ENCODE assay signal across 9 cellular contexts in genomic region chr11:2791521-2792375, GRCh38.
DNase-seq lines count a peak whose midpoint lies in the region; ATAC-seq, FAIRE-seq and TF ChIP-seq lines count a peak whose summit lies in the region.
"Had no signal": no experiment of that assay in that cellular context is flagged by ENCODE, and none has a peak within 500 bp of the region (broad histone marks: within the 10 kb centered on the region; RNA-seq: fewer than 3 reads in every experiment).

No MANE protein-coding gene starts in this region.

- no peaks in the 10 kb centered on the region for H3K4me1 ChIP-seq in endothelial cell of umbilical vein (ENCODE audit: control insufficient read depth, extremely low read depth, insufficient read depth, low read length)
- no peaks in the 10 kb centered on the region for H3K4me1 ChIP-seq in uterus
- no peaks in the 10 kb centered on the region for H3K4me1 ChIP-seq in small intestine (ENCODE audit: control insufficient read depth in 2 of 2, insufficient read depth in 1 of 2, low read depth in 1 of 2, low read length in 1 of 2)

- H3K4me3 Mint-ChIP-seq in natural killer cell, result peak overlapping the region; percentile 78

- peak overlapping the region in 1 of 2 donors; percentile 73 for H3K27ac Mint-ChIP-seq in natural killer cell

- H3K9me3 ChIP-seq in endothelial cell of umbilical vein (replicated peaks; ENCODE audit: control insufficient read depth, insufficient read depth, low read length) (no peaks in the 10 kb centered on the region), uterus (no peaks in the 10 kb centered on the region), small intestine (ENCODE audit: control insufficient read depth, low read depth) (no peaks in the 10 kb centered on the region)

- CTCF ChIA-PET in endothelial cell of umbilical vein (lab: Charles Lee), result no interaction called here

- no peaks in the 10 kb centered on the region for H3K9me3 Mint-ChIP-seq in natural killer cell

- H3K27me3 ChIP-seq in endothelial cell of umbilical vein (ENCODE audit: control insufficient read depth in 2 of 2, insufficient read depth in 2 of 2, low read length in 2 of 2) (peaks cover 0 to 7% of the 10 kb centered on the region in 2 experiments), uterus (no peaks in the 10 kb centered on the region), small intestine (ENCODE audit: control insufficient read depth in 2 of 2, insufficient read depth in 2 of 2, low read length in 2 of 2) (no peaks in the 10 kb centered on the region)

- BruUV-seq in endothelial cell of umbilical vein (replicated peaks; lab: Mats Ljungman, UMichigan), result no TSS peak

- in situ Hi-C loops in GM13977 (cut with MboI; ENCODE audit: low pct_unique_long_range_greater_than_20kb, low sequenced_read_pairs, unreplicated experiment) (no loop called here), KBM-7 (cut with MboI; ENCODE audit: low pct_unique_long_range_greater_than_20kb, low sequenced_read_pairs) (no loop called here)

- peak overlapping the region; percentile 22 for H3K4me2 ChIP-seq in endothelial cell of umbilical vein (ENCODE audit: insufficient read depth, low read length)

- H3K36me3 Mint-ChIP-seq in natural killer cell, result no peaks in the 10 kb centered on the region

- no peak for FAIRE-seq in endothelial cell of umbilical vein (lab: Jason Lieb, UNC)
- FAIRE-seq in small intestine (lab: Jason Lieb, UNC), result no peak

- H4K20me1 ChIP-seq in endothelial cell of umbilical vein (replicated peaks; ENCODE audit: control insufficient read depth, extremely low read depth, insufficient read depth, low read length), result no peaks in the 10 kb centered on the region

- no peaks in the 10 kb centered on the region for H3K9me1 ChIP-seq in endothelial cell of umbilical vein (replicated peaks; ENCODE audit: control insufficient read depth, extremely low read depth, insufficient read depth, low read length)

- H3K27ac ChIP-seq in endothelial cell of umbilical vein (ENCODE audit: insufficient read depth, low read depth, low read length), result no peak overlapping the region
- peak overlapping the region in 1 of 2 donors; percentile 22 for H3K27ac ChIP-seq in uterus
- no peak overlapping the region for H3K27ac ChIP-seq in small intestine (ENCODE audit: low read depth in 1 of 2, low read length in 1 of 2)
- H3K27ac ChIP-seq: HL-60 had no signal

- peaks cover 13 to 26% of the 10 kb centered on the region in 2 donors for H3K27me3 Mint-ChIP-seq in natural killer cell (ENCODE audit: low read depth in 2 of 2)

- dilution Hi-C loops in endothelial cell of umbilical vein (cut with MboI; ENCODE audit: extremely low pct_ligation_motif_present, low sequenced_read_pairs), result no loop called here

- ATAC-seq in natural killer cell, result peak; percentile 52 to 92 (median 82)

- TF ChIP-seq POLR2A in endothelial cell of umbilical vein (IDR thresholded peaks at IDR 0.05; ENCODE audit: low read depth, low read length), result no peak
- TF ChIP-seq POLR2A in uterus (IDR thresholded peaks at IDR 0.05), result no peak

- peak overlapping the region; percentile 79 for H2AFZ ChIP-seq in endothelial cell of umbilical vein (ENCODE audit: low read depth, low read length)

- no peak overlapping the region for H3K9ac ChIP-seq in endothelial cell of umbilical vein (replicated peaks; ENCODE audit: extremely low read depth, insufficient read depth, low read length)

- WGBS in small intestine, 3 donors, result 34 to 74% (median 64%) methylated on average over 60 to 71 of the region's 71 CpGs

- H3K36me3 ChIP-seq in endothelial cell of umbilical vein (ENCODE audit: control insufficient read depth in 2 of 2, extremely low read depth in 1 of 2, insufficient read depth in 2 of 2, low read length in 2 of 2), result no peaks in the 10 kb centered on the region
- no peaks in the 10 kb centered on the region for H3K36me3 ChIP-seq in uterus
- H3K36me3 ChIP-seq in small intestine (ENCODE audit: control insufficient read depth in 2 of 2, insufficient read depth in 2 of 2, low read length in 2 of 2), result no peaks in the 10 kb centered on the region

- no peaks in the 10 kb centered on the region for H3K79me2 ChIP-seq in endothelial cell of umbilical vein (ENCODE audit: control insufficient read depth, insufficient read depth, low read length)

- POLR2A ChIA-PET in endothelial cell of umbilical vein (lab: Charles Lee), result no interaction called here

- TF ChIP-seq CTCF in endothelial cell of umbilical vein (IDR thresholded peaks at IDR 0.05; ENCODE audit: extremely low read depth in 1 of 2, insufficient read depth in 1 of 2, low read depth in 1 of 2, low read length in 2 of 2) (no peak), natural killer cell (IDR thresholded peaks at IDR 0.05) (no peak), uterus (IDR thresholded peaks at IDR 0.05) (no peak), GM13977 (IDR thresholded peaks at IDR 0.05; ENCODE audit: extremely low read depth, insufficient read depth, missing control alignments) (no peak)

- H3K4me3 ChIP-seq in endothelial cell of umbilical vein (replicated peaks in 1 of 3; ENCODE audit: insufficient read depth in 1 of 3, low read depth in 1 of 3, low read length in 3 of 3), result peak overlapping the region in 2 of 3 experiments; percentile 26 to 27
- H3K4me3 ChIP-seq in uterus, result peak overlapping the region; percentile 15 to 39
- no peak overlapping the region for H3K4me3 ChIP-seq in small intestine (ENCODE audit: low read depth in 1 of 2, low read length in 2 of 2)

- H3K4me1 Mint-ChIP-seq in natural killer cell, result peaks cover 0 to 6% of the 10 kb centered on the region in 2 donors

- DNase-seq in activated T-cell treated with anti-CD3 and anti-CD28 coated beads for 1 hour (ENCODE audit: low read depth) (peak; percentile 8), activated T-cell treated with anti-CD3 and anti-CD28 coated beads for 4 hours (no peak), endothelial cell of umbilical vein (ENCODE audit: low read depth, low spot score) (no peak), natural killer cell (no peak), uterus (peak; percentile 13 to 25), GM13977 (ENCODE audit: low spot score) (no peak), KBM-7 (no peak), small intestine (no peak)

- intact Hi-C loops in endothelial cell of umbilical vein (cut with micrococcal nuclease), result no loop called here
- intact Hi-C loops in natural killer cell (cut with micrococcal nuclease), result no loop called here
- intact Hi-C loops in uterus (cut with DNase I; ENCODE audit: low total_unique reads), result no loop called here

TF ChIP-seq in endothelial cell of umbilical vein, 7 proteins besides CTCF, POLR2A, EP300 and RAD21:
- TF ChIP-seq JUN (IDR thresholded peaks at IDR 0.05; ENCODE audit: borderline replicate concordance, insufficient read depth, insufficient read length, low read depth) (no peak), EZH2 (IDR thresholded peaks at IDR 0.05; ENCODE audit: borderline replicate concordance, low read depth, low read length, severe bottlenecking) (peak; percentile 60)

Comparison
In these comparisons a context has a peak if more than half of its experiments do, and no peak if none do; other contexts are left out.
1. DNase-seq: peak in activated T-cell treated with anti-CD3 and anti-CD28 coated beads for 1 hour (single experiment) and uterus (2 of 2); none in activated T-cell treated with anti-CD3 and anti-CD28 coated beads for 4 hours (single experiment), endothelial cell of umbilical vein (single experiment), natural killer cell (single experiment), GM13977 (single experiment), KBM-7 (single experiment) and small intestine (single experiment).
2. H3K4me3 ChIP-seq: peak in endothelial cell of umbilical vein (2 of 3) and uterus (2 of 2); none in small intestine (0 of 2).